In genomic region chr1:168686666-168687065, GRCh38 we compare ENCODE assay signal across 1 cellular context.
TF ChIP-seq lines count a peak whose summit lies in the region.

No MANE protein-coding gene starts in this region.

TF ChIP-seq in A549, 52 proteins besides CTCF, POLR2A, EP300 and RAD21 (continued from another document):
- no peak for TF ChIP-seq MAZ (IDR thresholded peaks at IDR 0.05; ENCODE audit: borderline replicate concordance, low read depth, low read length)
